12 cellular contexts compared by ENCODE assay signal in genomic region chr19:19410553-19411550, GRCh38. TPM values are rescaled to one million over a fixed set of nuclear protein-coding genes. Genes with fewer than 3 reads are reported as not detected.
DNase-seq lines count a peak whose midpoint lies in the region; ATAC-seq and TF ChIP-seq lines count a peak whose summit lies in the region.
"Had no signal": no experiment of that assay in that cellular context is flagged by ENCODE, and none has a peak within 500 bp of the region (broad histone marks: within the 10 kb centered on the region; RNA-seq: fewer than 3 reads in every experiment).

No MANE protein-coding gene starts in this region.

- ATAC-seq in HG02759 (IDR thresholded peaks at IDR 0.05; ENCODE audit: unreplicated experiment) = peak; percentile 55
- ATAC-seq: upper lobe of right lung had no signal

- H3K27me3 ChIP-seq in suprapubic skin (no peaks in the 10 kb centered on the region), MG63 (no peaks in the 10 kb centered on the region), HAP-1 (ENCODE audit: low read depth) (no peaks in the 10 kb centered on the region)
- H3K27me3 ChIP-seq: upper lobe of right lung had no signal

- peak overlapping the region; percentile 59 for H3K4me3 Mint-ChIP-seq in neural crest cell

- TF ChIP-seq CTCF in GM12865 (IDR thresholded peaks at IDR 0.05; ENCODE audit: insufficient read depth, low read depth, low read length, missing control alignments) = peak; percentile 25
- no peak for TF ChIP-seq CTCF in neural crest cell (conservative IDR thresholded peaks at IDR 0.05)
- no peak for TF ChIP-seq CTCF in suprapubic skin (IDR thresholded peaks at IDR 0.05)

- H3K9me3 ChIP-seq in suprapubic skin = no peaks in the 10 kb centered on the region
- H3K9me3 ChIP-seq in MG63 = no peaks in the 10 kb centered on the region; the same call in 1 of the 2 replicates
- no peaks in the 10 kb centered on the region for H3K9me3 ChIP-seq in HAP-1
- H3K9me3 ChIP-seq: upper lobe of right lung had no signal

- TF ChIP-seq POLR2A in suprapubic skin (IDR thresholded peaks at IDR 0.05) = no peak

- no peak overlapping the region for H3K27ac ChIP-seq in suprapubic skin
- H3K27ac ChIP-seq: upper lobe of right lung had no signal

- peaks cover 2% of the 10 kb centered on the region for H3K36me3 Mint-ChIP-seq in neural crest cell (ENCODE audit: low read depth)

- in situ Hi-C loops in HAP-1 (cut with MboI; ENCODE audit: low sequenced_read_pairs) = no loop called here

- H3K4me3 ChIP-seq in GM12865 (ENCODE audit: low read depth, low read length) (no peak overlapping the region), suprapubic skin (no peak overlapping the region), MG63 (no peak overlapping the region), HAP-1 (no peak overlapping the region)
- H3K4me3 ChIP-seq: skin epidermis, upper lobe of right lung had no signal

- DNase-seq in GM12865 (ENCODE audit: low read depth) (peak; percentile 73), neural crest cell (ENCODE audit: low read depth, low spot score) (no peak), suprapubic skin (ENCODE audit: low spot score in 2 of 2) (no peak), SHP77 treated with DMSO at 0.1 percent for 48 hours (lab: John Stamatoyannopoulos, UW) (no peak), MG63 (no peak), HAP-1 (ENCODE audit: low spot score in 2 of 2) (no peak)
- DNase-seq in activated T-cell treated with anti-CD3 and anti-CD28 coated beads, Interleukin-2, amount 50 U/mL, for 48 hours = peak; percentile 67 to 71
- DNase-seq: DMS79, NCI-H526, upper lobe of right lung had no signal

- no peak overlapping the region for H3K27ac Mint-ChIP-seq in neural crest cell (ENCODE audit: unreplicated experiment)

- TF ChIP-seq EP300 in suprapubic skin (IDR thresholded peaks at IDR 0.05) = no peak

- H3K27me3 Mint-ChIP-seq in neural crest cell (ENCODE audit: low read depth) = no peaks in the 10 kb centered on the region

- WGBS in suprapubic skin = 43% methylated on average over 13 of the region's 15 CpGs

- peaks cover 53% of the 10 kb centered on the region for H3K4me1 Mint-ChIP-seq in neural crest cell

- no peaks in the 10 kb centered on the region for H3K36me3 ChIP-seq in suprapubic skin
- H3K36me3 ChIP-seq in MG63 = peaks cover 29% of the 10 kb centered on the region
- 0 out of 2 replicates have a peak, but pooled peaks cover 11% of the 10 kb centered on the region for H3K36me3 ChIP-seq in HAP-1 (replicated peaks)
- H3K36me3 ChIP-seq: upper lobe of right lung had no signal

- H3K9me3 Mint-ChIP-seq in neural crest cell = no peaks in the 10 kb centered on the region

- peaks cover 53% of the 10 kb centered on the region for H3K4me1 ChIP-seq in suprapubic skin
- peaks cover 12% of the 10 kb centered on the region for H3K4me1 ChIP-seq in HAP-1

RNA-seq across cellular contexts. Expression of gene GATAD2A, which starts 5.4 kb away (rescaled TPM):
- total RNA-seq in neural crest cell (150 and 158 TPM in 2 replicates), suprapubic skin (10 to 100 TPM; 83.1 to 88.8 (median 86.4) TPM)
- 46.3 and 69.1 TPM in 2 replicates for total RNA-seq in MG63 (2014; rRNA removed; shearing (Covaris generic); ENCODE audit: low replicate concordance)

Comparison
In these comparisons a context has a peak if more than half of its experiments do, and no peak if none do; other contexts are left out.
1. DNase-seq: peak in GM12865 (single experiment) and activated T-cell treated with anti-CD3 and anti-CD28 coated beads, Interleukin-2, amount 50 U/mL, for 48 hours (2 of 2); none in neural crest cell (single experiment), suprapubic skin (0 of 2), SHP77 treated with DMSO at 0.1 percent for 48 hours (single experiment), MG63 (single experiment) and HAP-1 (0 of 2).